In the genomic region with DNA sequence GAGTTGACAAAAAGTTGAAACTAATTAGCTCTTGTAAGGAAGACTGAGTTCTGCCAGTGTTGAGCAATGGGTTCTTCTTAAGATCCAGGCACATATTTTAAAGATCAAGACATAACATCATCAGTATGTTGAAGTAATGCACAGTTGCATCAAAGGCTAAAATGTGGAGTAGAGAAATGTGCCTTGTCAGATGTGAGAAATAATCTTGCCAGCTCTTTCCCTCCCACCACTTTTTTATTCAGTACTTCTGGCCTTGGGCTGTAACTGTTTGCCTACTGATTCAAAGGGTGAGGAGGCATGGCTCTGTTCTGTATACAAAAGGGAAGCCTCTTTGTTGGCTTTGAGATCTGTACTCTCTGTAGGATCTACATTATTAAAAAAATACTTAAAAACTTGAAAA, we compare ENCODE assay signal across 20 cellular contexts. TPM values are rescaled to one million over a fixed set of nuclear protein-coding genes. Genes with fewer than 3 reads are reported as not detected.
DNase-seq lines count a peak whose midpoint lies in the region; ATAC-seq, FAIRE-seq and TF ChIP-seq lines count a peak whose summit lies in the region.
"Had no signal": no experiment of that assay in that cellular context is flagged by ENCODE, and none has a peak within 500 bp of the region (broad histone marks: within the 10 kb centered on the region; RNA-seq: fewer than 3 reads in every experiment).

No MANE protein-coding gene starts in this region.

- no peak for FAIRE-seq in HepG2 (lab: Jason Lieb, UNC)
- FAIRE-seq: A204.1, GM12892, GM18507, H1, RCC 7860 had no signal

- no peak overlapping the region for H4K91ac ChIP-seq in trophoblast cell (ENCODE audit: low read depth, low read length)

- H3K9ac ChIP-seq in HepG2 (ENCODE audit: insufficient read depth, low read depth, low read length), result no peak overlapping the region
- no peak overlapping the region for H3K9ac ChIP-seq in trophoblast cell (ENCODE audit: low read length)

- H2AFZ ChIP-seq in HepG2 (ENCODE audit: low read length) (no peak overlapping the region), trophoblast cell (ENCODE audit: insufficient read depth, low read length, poor library complexity) (no peak overlapping the region)

- in situ Hi-C loops in HepG2 (cut with HindIII; ENCODE audit: extremely low pct_ligation_motif_present, low pct_unique_long_range_greater_than_20kb), result no loop called here

- H3K4ac ChIP-seq in trophoblast cell (ENCODE audit: low read depth, low read length), result no peak overlapping the region

- H3K4me1 ChIP-seq in HepG2 (ENCODE audit: insufficient read depth, low read length), result no peaks in the 10 kb centered on the region
- no peaks in the 10 kb centered on the region for H3K4me1 ChIP-seq in right lobe of liver
- H3K4me1 ChIP-seq in trophoblast cell (ENCODE audit: control insufficient read depth in 1 of 2, insufficient read depth in 2 of 2, low read length in 2 of 2), result peaks cover 0 to 2% of the 10 kb centered on the region in 2 experiments
- peaks cover 9% of the 10 kb centered on the region for H3K4me1 ChIP-seq in SJCRH30
- H3K4me1 ChIP-seq: BE2C had no signal

- no peak overlapping the region for H4K8ac ChIP-seq in trophoblast cell (ENCODE audit: low read depth, low read length)

- H3K14ac ChIP-seq in trophoblast cell (ENCODE audit: low read length), result no peak overlapping the region

- no peak overlapping the region for H2AK5ac ChIP-seq in trophoblast cell (ENCODE audit: low read length)

- H3K4me2 ChIP-seq in HepG2 (ENCODE audit: low read depth, low read length) (no peak overlapping the region), trophoblast cell (ENCODE audit: low read length) (no peak overlapping the region)

- H3K79me2 ChIP-seq in HepG2 (ENCODE audit: insufficient read depth, low read length), result no peaks in the 10 kb centered on the region
- H3K79me2 ChIP-seq in trophoblast cell (ENCODE audit: control insufficient read depth, insufficient read depth, low read length, poor library complexity), result no peaks in the 10 kb centered on the region

- no peak overlapping the region for H2BK12ac ChIP-seq in trophoblast cell (ENCODE audit: low read length)

- BruUV-seq in HepG2 (replicated peaks; lab: Mats Ljungman, UMichigan), result no TSS peak

- H4K20me1 ChIP-seq in HepG2 (ENCODE audit: insufficient read depth, low read length), result no peaks in the 10 kb centered on the region

- H3K4me3 ChIP-seq in HepG2 (replicated peaks in 1 of 3; ENCODE audit: insufficient read depth in 1 of 3, low read depth in 2 of 3, low read length in 3 of 3) (no peak overlapping the region), right lobe of liver (no peak overlapping the region), fibroblast of mammary gland (ENCODE audit: control insufficient read depth, low read depth, low read length) (no peak overlapping the region), trophoblast cell (ENCODE audit: low read depth, low read length) (no peak overlapping the region), SJCRH30 (no peak overlapping the region)

- ATAC-seq in HepG2 (peak; percentile 54; the same call in 2 of the 3 replicates), right lobe of liver (no peak), GM21825 (IDR thresholded peaks at IDR 0.05; ENCODE audit: unreplicated experiment) (no peak)
- ATAC-seq: Right ventricle myocardium inferior had no signal

- TF ChIP-seq EP300 in HepG2 (IDR thresholded peaks at IDR 0.05; ENCODE audit: low read depth in 2 of 2, low read length in 2 of 2) (no peak), HepG2 (CRISPR knock-in tag; IDR thresholded peaks at IDR 0.05; ENCODE audit: borderline replicate concordance) (no peak)

- H3K23ac ChIP-seq in trophoblast cell (ENCODE audit: low read length), result no peak overlapping the region

- H4K12ac ChIP-seq in trophoblast cell (ENCODE audit: low read depth, low read length), result no peak overlapping the region

- H3K27me3 ChIP-seq in HepG2 (ENCODE audit: control insufficient read depth in 1 of 2, insufficient read depth in 2 of 2, low read length in 2 of 2) (no peaks in the 10 kb centered on the region), right lobe of liver (no peaks in the 10 kb centered on the region), trophoblast cell (ENCODE audit: insufficient read depth, low read length) (no peaks in the 10 kb centered on the region), SJCRH30 (no peaks in the 10 kb centered on the region)
- H3K27me3 ChIP-seq: BE2C had no signal

- H3K36me3 ChIP-seq in HepG2 (replicated peaks in 1 of 2; ENCODE audit: control insufficient read depth in 1 of 2, insufficient read depth in 2 of 2, low read length in 2 of 2) (no peaks in the 10 kb centered on the region), right lobe of liver (no peaks in the 10 kb centered on the region), trophoblast cell (ENCODE audit: control insufficient read depth in 1 of 2, insufficient read depth in 2 of 2, low read length in 2 of 2) (no peaks in the 10 kb centered on the region), SJCRH30 (no peaks in the 10 kb centered on the region)
- H3K36me3 ChIP-seq: BE2C had no signal

- H3K27ac ChIP-seq in HepG2 (ENCODE audit: extremely low read length, insufficient read depth, low read length) (no peak overlapping the region), right lobe of liver (no peak overlapping the region), trophoblast cell (ENCODE audit: low read depth, low read length) (no peak overlapping the region), SJCRH30 (no peak overlapping the region)

- no peak overlapping the region for H2BK5ac ChIP-seq in trophoblast cell (ENCODE audit: low read depth, low read length, poor library complexity)

- no peak for TF ChIP-seq RAD21 in HepG2 (CRISPR knock-in tag; IDR thresholded peaks at IDR 0.05)

- no peak for TF ChIP-seq POLR2A in HepG2 (IDR thresholded peaks at IDR 0.05; ENCODE audit: insufficient read depth in 1 of 2, low read depth in 2 of 2, low read length in 2 of 2)
- no peak for TF ChIP-seq POLR2A in right lobe of liver (IDR thresholded peaks at IDR 0.05)

- H3K9me3 ChIP-seq in HepG2 (ENCODE audit: low read length) (no peaks in the 10 kb centered on the region), right lobe of liver (no peaks in the 10 kb centered on the region), trophoblast cell (ENCODE audit: insufficient read depth, low read depth, low read length) (no peaks in the 10 kb centered on the region), SJCRH30 (replicated peaks) (no peaks in the 10 kb centered on the region)
- H3K9me3 ChIP-seq: BE2C, Caco-2 had no signal

- DNase-seq in HepG2 (ENCODE audit: low spot score), result peak; percentile 11
- no peak for DNase-seq in right lobe of liver
- DNase-seq in fibroblast of mammary gland (ENCODE audit: low read depth), result peak; percentile 9
- DNase-seq in trophoblast cell, result peak; percentile 22 to 71
- DNase-seq in SJCRH30, result no peak
- DNase-seq in stimulated activated CD4-positive, alpha-beta T cell treated with anti-CD3 and anti-CD28 coated beads, Interleukin-4, amount 100 ng/mL, for 1 hour, result no peak
- DNase-seq: BE2C; Caco-2; CD4-positive, CD25-positive, alpha-beta regulatory T cell; DMS53; Kasumi-1; MM.1S; NCI-H2107 had no signal

- H3K18ac ChIP-seq in trophoblast cell (ENCODE audit: low read length), result no peak overlapping the region

- H3K79me1 ChIP-seq in trophoblast cell (ENCODE audit: low read length), result no peaks in the 10 kb centered on the region

- POLR2A ChIA-PET in HepG2 (lab: Yijun Ruan, JAX), result no interaction called here

- intact Hi-C loops in HepG2 (cut with micrococcal nuclease; ENCODE audit: unreplicated experiment), result no loop called here
- intact Hi-C loops in right lobe of liver (cut with DNase I), result no loop called here

- no peak overlapping the region for H2BK120ac ChIP-seq in trophoblast cell (ENCODE audit: insufficient read depth, low read length, poor library complexity)

- TF ChIP-seq CTCF in HepG2 (CRISPR knock-in tag; IDR thresholded peaks at IDR 0.05), result no peak
- no peak for TF ChIP-seq CTCF in right lobe of liver (IDR thresholded peaks at IDR 0.05)
- TF ChIP-seq CTCF in fibroblast of mammary gland (conservative IDR thresholded peaks at IDR 0.05; ENCODE audit: control insufficient read depth, insufficient read depth, low read depth, low read length), result no peak

- CTCF ChIA-PET in HepG2 (lab: Yijun Ruan, JAX; ENCODE audit: low intra/inter-chr PET ratio, low total read pairs), result no interaction called here

TF ChIP-seq in HepG2, 621 proteins besides CTCF, POLR2A, EP300 and RAD21 (continues in another document):
- TF ChIP-seq KDM2A (CRISPR knock-in tag; IDR thresholded peaks at IDR 0.05; ENCODE audit: borderline replicate concordance, low read depth) (no peak), ZNF792 (CRISPR knock-in tag; IDR thresholded peaks at IDR 0.05) (no peak), ZFP36 (IDR thresholded peaks at IDR 0.05; ENCODE audit: borderline replicate concordance, low read depth, low read length, partially characterized antibody) (no peak), CHD4 (IDR thresholded peaks at IDR 0.05; ENCODE audit: borderline replicate concordance, low read length) (no peak), KLF9 (CRISPR knock-in tag; IDR thresholded peaks at IDR 0.05; ENCODE audit: low read depth) (no peak)

RNA-seq across cellular contexts. Expression of a gene that starts 13.1 kb away (rescaled TPM):
- 1.5 and 2.2 TPM in 2 replicates for total RNA-seq in HepG2 (2016; rRNA removed; fragmentation: Illumina TruSeq; extraction: Trizol)
- total RNA-seq in HepG2 (2016; cell fraction: cytosol; rRNA removed; fragmentation: Illumina TruSeq; extraction: Trizol; ENCODE audit: low read depth), result 0.71 and 1.9 TPM in 2 replicates
- 1.2 and 1.3 TPM in 2 replicates for total RNA-seq in HepG2 (2016; cell fraction: insoluble cytoplasmic fraction; rRNA removed; fragmentation: Illumina TruSeq; extraction: Trizol)
- 1.8 and 2.9 TPM in 2 replicates for total RNA-seq in HepG2 (2016; cell fraction: membrane; rRNA removed; fragmentation: Illumina TruSeq; extraction: Trizol)
- 0.90 and 1.4 TPM in 2 replicates for total RNA-seq in HepG2 (2016; cell fraction: nucleus; rRNA removed; fragmentation: Illumina TruSeq; extraction: Trizol)
- polyA plus RNA-seq in HepG2 (2011; rRNA removed), result 0.97 and 1.4 TPM in 2 replicates
- polyA plus RNA-seq in HepG2 (2011; cell fraction: cytosol; rRNA removed), result 0.58 and 1.0 TPM in 2 replicates
- 0.69 and 1.1 TPM in 2 replicates for polyA plus RNA-seq in HepG2 (2011; cell fraction: nucleus; rRNA removed)
- polyA plus RNA-seq in HepG2 (2012), result 1.3 and 1.4 TPM in 2 replicates
- polyA plus RNA-seq in HepG2 (2016; cell fraction: cytosol; fragmentation: Illumina TruSeq; extraction: Trizol; ENCODE audit: low read depth), result 1.8 and 2.2 TPM in 2 replicates
- 2.6 TPM in 2 replicates for polyA plus RNA-seq in HepG2 (2016; cell fraction: insoluble cytoplasmic fraction; fragmentation: Illumina TruSeq; extraction: Trizol; ENCODE audit: low read depth)
- 2.4 and 3.0 TPM in 2 replicates for polyA plus RNA-seq in HepG2 (2016; cell fraction: membrane; fragmentation: Illumina TruSeq; extraction: Trizol; ENCODE audit: low read depth)
- 1.9 and 2.3 TPM in 2 replicates for polyA plus RNA-seq in HepG2 (2016; cell fraction: nucleus; fragmentation: Illumina TruSeq; extraction: Trizol; ENCODE audit: insufficient read depth, low read depth)
- polyA minus RNA-seq in HepG2 (2011; rRNA and poly(A)+ RNA removed; ENCODE audit: low replicate concordance), result 0.20 TPM in 1 of 2 replicates, not detected in the other
- polyA minus RNA-seq in HepG2 (2011; cell fraction: cytosol; rRNA and poly(A)+ RNA removed), result not detected in 2 replicates
- 2.5 and 2.8 TPM in 2 replicates for polyA minus RNA-seq in HepG2 (2011; cell fraction: nucleus; rRNA and poly(A)+ RNA removed)
- 10 to 100 TPM in 2 of 6 experiments, 1 to 10 TPM in 4; 2.4 to 12.1 (median 4.1) TPM for total RNA-seq in right lobe of liver
- 39.7 and 42.2 TPM in 2 replicates for polyA plus RNA-seq in trophoblast cell (2013)
- total RNA-seq in SJCRH30 (2014; rRNA removed; shearing (Covaris generic)), result 7.4 and 10.0 TPM in 2 replicates
- total RNA-seq: Right ventricle myocardium inferior had no signal

Comparison
In these comparisons a context has a peak if more than half of its experiments do, and no peak if none do; other contexts are left out.
1. DNase-seq: peak in HepG2 (single experiment), fibroblast of mammary gland (single experiment) and trophoblast cell (2 of 2); none in right lobe of liver (0 of 3), SJCRH30 (0 of 2) and stimulated activated CD4-positive, alpha-beta T cell treated with anti-CD3 and anti-CD28 coated beads, Interleukin-4, amount 100 ng/mL, for 1 hour (single experiment).